8 cellular contexts compared by ENCODE assay signal in genomic region chr3:66038726-66039589, GRCh38. TPM values are rescaled to one million over a fixed set of nuclear protein-coding genes. Genes with fewer than 3 reads are reported as not detected.
DNase-seq lines count a peak whose midpoint lies in the region; ATAC-seq, FAIRE-seq and TF ChIP-seq lines count a peak whose summit lies in the region.

Gene MAGI1 (minus strand): TSS chr3:66038918. CDS start chr3:66038308, 610 bp downstream.

- CTCF ChIA-PET in SK-N-SH (lab: Yijun Ruan, JAX) = interaction anchor here (1.1 to 2.3 kb wide), 3 partner anchors 9 to 18 kb away, joined by 3 to 9 read pairs (median 4); no protein-coding TSS in a partner anchor

- WGBS in SK-N-SH (ENCODE audit: low lambda C conversion rate) = under 1% methylated on average over 55 of the region's 73 CpGs

- H3K4me1 ChIP-seq in SK-N-SH (ENCODE audit: control insufficient read depth in 1 of 2, insufficient read depth in 2 of 2, low read depth in 1 of 2, low read length in 1 of 2) (peaks cover 16 to 24% of the 10 kb centered on the region in 2 experiments; a peak in 3 of 4 replicates), kidney (ENCODE audit: control insufficient read depth in 1 of 2, insufficient read depth in 1 of 2, low read depth in 1 of 2, low read length in 2 of 2) (peaks cover 0 to 13% of the 10 kb centered on the region in 2 donors)

- peak within 1 kb of the TSS; percentile 94 for H3K4me2 ChIP-seq in SK-N-SH

- H4K20me1 ChIP-seq in SK-N-SH (ENCODE audit: insufficient read depth) = peaks cover 9% of the 10 kb centered on the region; the same call in 1 of the 2 replicates

- peak within 1 kb of the TSS; percentile 86 for H2AFZ ChIP-seq in SK-N-SH (ENCODE audit: low read depth)

- TF ChIP-seq CTCF in SK-N-SH (IDR thresholded peaks at IDR 0.05) (no peak), choroid plexus epithelial cell (conservative IDR thresholded peaks at IDR 0.05; ENCODE audit: low read depth, low read length) (no peak), kidney (IDR thresholded peaks at IDR 0.05; ENCODE audit: borderline replicate concordance, extremely low read depth, insufficient read depth) (no peak)

- peak; percentile 33 to 39; a peak in 2 of 4 replicates for TF ChIP-seq EP300 in SK-N-SH (IDR thresholded peaks at IDR 0.05; ENCODE audit: borderline replicate concordance in 1 of 2, low read depth in 1 of 2, low read length in 1 of 2)

- H3K9me3 ChIP-seq in SK-N-SH (no peaks in the 10 kb centered on the region), kidney (ENCODE audit: control insufficient read depth in 1 of 2, low read length in 2 of 2) (no peaks in the 10 kb centered on the region)

- H3K4me3 ChIP-seq in SK-N-SH (ENCODE audit: low read depth in 2 of 2, low read length in 1 of 2) (peak within 1 kb of the TSS; percentile 80 to 93), choroid plexus epithelial cell (ENCODE audit: low read depth, low read length) (peak within 1 kb of the TSS; percentile 89), kidney (ENCODE audit: low read length in 2 of 2) (peak within 1 kb of the TSS; percentile 82 to 97)

- peak within 1 kb of the TSS; percentile 87 to 92 for H3K27ac ChIP-seq in SK-N-SH (ENCODE audit: low read depth in 2 of 2, low read length in 1 of 2)
- H3K27ac ChIP-seq in kidney (ENCODE audit: low read depth in 2 of 2, low read length in 2 of 2) = peak within 1 kb of the TSS; percentile 95 to 96

- H3K79me2 ChIP-seq in SK-N-SH (ENCODE audit: insufficient read depth) = peaks cover 45% of the 10 kb centered on the region

- peaks cover 18% of the 10 kb centered on the region for H3F3A ChIP-seq in SK-N-SH (replicated peaks; ENCODE audit: insufficient read depth)

- no peaks in the 10 kb centered on the region for H3K27me3 ChIP-seq in SK-N-SH (ENCODE audit: insufficient read depth)

- H3K36me3 ChIP-seq in SK-N-SH (replicated peaks in 1 of 2; ENCODE audit: control insufficient read depth in 1 of 2, insufficient read depth in 2 of 2, low read length in 1 of 2) (no peaks in the 10 kb centered on the region), kidney (ENCODE audit: control insufficient read depth in 1 of 2, insufficient read depth in 2 of 2, low read length in 2 of 2) (no peaks in the 10 kb centered on the region)

- no peak for FAIRE-seq in kidney (lab: Jason Lieb, UNC)

- peak; percentile 12; the same call in 1 of the 2 replicates for TF ChIP-seq RAD21 in SK-N-SH (IDR thresholded peaks at IDR 0.05; ENCODE audit: low read length)

- peak; percentile 74 for ATAC-seq in HG02588 (IDR thresholded peaks at IDR 0.05; ENCODE audit: unreplicated experiment)

- intact Hi-C loops in kidney (cut with DNase I) = no loop called here

- no peaks in the 10 kb centered on the region for H3K9me2 ChIP-seq in SK-N-SH

- POLR2A ChIA-PET in SK-N-SH (lab: Yijun Ruan, JAX) = no interaction called here

- DNase-seq in activated CD4-positive, alpha-beta T cell treated with anti-CD3 and anti-CD28 coated beads for 48 hours = peak; percentile 69
- no peak for DNase-seq in activated CD4-positive, alpha-beta T cell treated with anti-CD3 and anti-CD28 coated beads, Interleukin-2, amount 50 U/mL, for 4 hours
- DNase-seq in MV-4-11 (lab: John Stamatoyannopoulos, UW) (peak; percentile 76), SK-N-SH (peak; percentile 98), choroid plexus epithelial cell (ENCODE audit: low read depth) (peak; percentile 98), kidney (peak; percentile 95), smooth muscle cell of the brain vasculature (ENCODE audit: low read depth, low spot score) (peak; percentile 91)

- H3K9ac ChIP-seq in SK-N-SH (peak within 1 kb of the TSS; percentile 87), kidney (ENCODE audit: low read length in 2 of 2) (peak within 1 kb of the TSS; percentile 84 to 88)

TF ChIP-seq in SK-N-SH, 30 proteins besides CTCF, POLR2A, EP300 and RAD21 (continues in another document):
- TF ChIP-seq SIN3A (IDR thresholded peaks at IDR 0.05; ENCODE audit: borderline replicate concordance, low read depth, low read length) (0 out of 2 replicates have a peak, but pooled peaks have one; percentile 14), RFX5 (IDR thresholded peaks at IDR 0.05; ENCODE audit: low read length) (no peak), YY1 (IDR thresholded peaks at IDR 0.05; ENCODE audit: low read depth) (0 out of 2 replicates have a peak, but pooled peaks have one; percentile 34), SMC3 (IDR thresholded peaks at IDR 0.05; ENCODE audit: low read depth, low read length) (peak; percentile 25; the same call in 1 of the 2 replicates), USF1 (IDR thresholded peaks at IDR 0.05; ENCODE audit: borderline replicate concordance, low read depth) (no peak), RCOR1 (IDR thresholded peaks at IDR 0.05; ENCODE audit: low read length) (peak; percentile 62), MXI1 (IDR thresholded peaks at IDR 0.05; ENCODE audit: low read depth, low read length) (0 out of 2 replicates have a peak, but pooled peaks have one; percentile 15), MAX (IDR thresholded peaks at IDR 0.05; ENCODE audit: low read depth) (no peak), FOXM1 (IDR thresholded peaks at IDR 0.05; ENCODE audit: low read depth) (0 out of 2 replicates have a peak, but pooled peaks have one; percentile 5), JUND (IDR thresholded peaks at IDR 0.05) (no peak), CHD2 (IDR thresholded peaks at IDR 0.05; ENCODE audit: low read length, partially characterized antibody) (peak; percentile 75), ZBTB33 (IDR thresholded peaks at IDR 0.05; ENCODE audit: borderline replicate concordance, low read depth) (0 out of 2 replicates have a peak, but pooled peaks have one; percentile 26), TEAD4 (IDR thresholded peaks at IDR 0.05; ENCODE audit: borderline replicate concordance, insufficient read depth) (peak; percentile 42; the same call in 1 of the 2 replicates), RXRA (IDR thresholded peaks at IDR 0.05; ENCODE audit: borderline replicate concordance, low read depth) (no peak), USF2 (IDR thresholded peaks at IDR 0.05; ENCODE audit: borderline replicate concordance, low read depth, low read length) (no peak), FOSL2 (IDR thresholded peaks at IDR 0.05; ENCODE audit: borderline replicate concordance, low read depth) (0 out of 2 replicates have a peak, but pooled peaks have one; percentile 1), POLR2AphosphoS5 (IDR thresholded peaks at IDR 0.05; ENCODE audit: low read depth, low read length) (peak; percentile 23), MEF2A (IDR thresholded peaks at IDR 0.05; ENCODE audit: borderline replicate concordance, low read depth) (no peak), PBX3 (IDR thresholded peaks at IDR 0.05) (peak; percentile 97), TCF12 (IDR thresholded peaks at IDR 0.05) (peak; percentile 23; the same call in 1 of the 2 replicates), GABPA (IDR thresholded peaks at IDR 0.05; ENCODE audit: low read depth) (no peak), EZH2phosphoT487 (IDR thresholded peaks at IDR 0.05; ENCODE audit: borderline replicate concordance, low read depth) (no peak), FOXJ3 (CRISPR knock-in tag; IDR thresholded peaks at IDR 0.05) (no peak; the same call in 1 of the 2 replicates), NFIC (IDR thresholded peaks at IDR 0.05; ENCODE audit: borderline replicate concordance) (no peak)

RNA-seq across cellular contexts. Expression of gene MAGI1, which starts in this region (rescaled TPM):
- polyA plus RNA-seq in SK-N-SH (2012; rRNA removed) = 10.3 and 11.1 TPM in 2 replicates
- 7.0 and 8.2 TPM in 2 replicates for polyA plus RNA-seq in SK-N-SH (2012; cell fraction: cytosol; rRNA removed)
- polyA plus RNA-seq in SK-N-SH (2012; cell fraction: nucleus; rRNA removed) = 21.6 and 25.4 TPM in 2 replicates
- total RNA-seq in kidney = 42.8 TPM
- 8.2 TPM for polyA plus RNA-seq in kidney (ENCODE audit: insufficient read depth, low read depth, low replicate concordance)

Comparison
In these comparisons a context has a peak if more than half of its experiments do, and no peak if none do; other contexts are left out.
1. DNase-seq: peak in activated CD4-positive, alpha-beta T cell treated with anti-CD3 and anti-CD28 coated beads for 48 hours (single experiment), MV-4-11 (single experiment), SK-N-SH (single experiment), choroid plexus epithelial cell (single experiment), kidney (single experiment) and smooth muscle cell of the brain vasculature (single experiment); none in activated CD4-positive, alpha-beta T cell treated with anti-CD3 and anti-CD28 coated beads, Interleukin-2, amount 50 U/mL, for 4 hours (0 of 2).
2. Peak in every context shown above with its lines, with median percentiles within 50 percentile points of each other: H3K4me3 ChIP-seq.